17 cellular contexts compared by ENCODE assay signal in genomic region chr1:118271883-118272282, GRCh38.
DNase-seq lines count a peak whose midpoint lies in the region; ATAC-seq and TF ChIP-seq lines count a peak whose summit lies in the region.
"Had no signal": no experiment of that assay in that cellular context is flagged by ENCODE, and none has a peak within 500 bp of the region (broad histone marks: within the 10 kb centered on the region; RNA-seq: fewer than 3 reads in every experiment).

No MANE protein-coding gene starts in this region.

- no peaks in the 10 kb centered on the region for H3K9me3 ChIP-seq in Caco-2
- H3K9me3 ChIP-seq: BLaER1 treated with 17β-estradiol and CSF1 and Interleukin-3, amounts not matched to agents 10 nM and 100 nM; HAP-1 had no signal

- intact Hi-C loops in Caco-2 (cut with micrococcal nuclease; ENCODE audit: unreplicated experiment): no loop called here

- POLR2A ChIA-PET in Caco-2 (lab: Charles Lee): no interaction called here

- no peaks in the 10 kb centered on the region for H3K27me3 ChIP-seq in Caco-2 (replicated peaks; ENCODE audit: control insufficient read depth, insufficient read depth, low read length)
- H3K27me3 ChIP-seq: BLaER1 treated with 17β-estradiol and CSF1 and Interleukin-3, amounts not matched to agents 10 nM and 100 nM had no signal

- no peaks in the 10 kb centered on the region for H3K4me1 Mint-ChIP-seq in Caco-2 (ENCODE audit: low read depth, unreplicated experiment)
- H3K4me1 Mint-ChIP-seq: B cell, IgD-negative memory B cell had no signal

- H3K9me3 Mint-ChIP-seq in Caco-2 (ENCODE audit: unreplicated experiment): no peaks in the 10 kb centered on the region
- H3K9me3 Mint-ChIP-seq: CD8-positive, alpha-beta T cell had no signal

- no peaks in the 10 kb centered on the region for H3K36me3 ChIP-seq in Caco-2 (ENCODE audit: control insufficient read depth, insufficient read depth, low read length)
- H3K36me3 ChIP-seq: BLaER1 treated with 17β-estradiol and CSF1 and Interleukin-3, amounts not matched to agents 10 nM and 100 nM; HAP-1 had no signal

- H3K4me3 ChIP-seq in GM12865 (ENCODE audit: low read depth, low read length): no peak overlapping the region
- no peak overlapping the region for H3K4me3 ChIP-seq in Caco-2 (ENCODE audit: low read depth, low read length)
- H3K4me3 ChIP-seq: BLaER1 treated with 17β-estradiol and CSF1 and Interleukin-3, amounts not matched to agents 10 nM and 100 nM; GM23248; HAP-1 had no signal

- no peak overlapping the region for H3K27ac Mint-ChIP-seq in Caco-2 (ENCODE audit: unreplicated experiment)
- H3K27ac Mint-ChIP-seq: B cell; CD8-positive, alpha-beta T cell; IgD-negative memory B cell had no signal

- H3K27ac ChIP-seq in substantia nigra (ENCODE audit: low read depth, low read length, poor library complexity, severe bottlenecking): no peak overlapping the region
- H3K27ac ChIP-seq: BLaER1 treated with 17β-estradiol and CSF1 and Interleukin-3, amounts not matched to agents 10 nM and 100 nM; GM23248 had no signal

- TF ChIP-seq CTCF in GM12865 (IDR thresholded peaks at IDR 0.05; ENCODE audit: insufficient read depth, low read depth, low read length, missing control alignments) (no peak), Caco-2 (IDR thresholded peaks at IDR 0.05; ENCODE audit: insufficient read depth in 1 of 2, low read depth in 1 of 2, low read length in 1 of 2, severe bottlenecking in 1 of 2, unreplicated experiment in 1 of 2) (no peak)

- H3K27me3 Mint-ChIP-seq in Caco-2 (ENCODE audit: insufficient read depth, unreplicated experiment): no peaks in the 10 kb centered on the region
- H3K27me3 Mint-ChIP-seq: B cell had no signal

- CTCF ChIA-PET in Caco-2 (lab: Charles Lee): no interaction called here

- no peak overlapping the region for H3K4me3 Mint-ChIP-seq in Caco-2 (ENCODE audit: unreplicated experiment)
- H3K4me3 Mint-ChIP-seq: B cell; CD8-positive, alpha-beta T cell; IgD-negative memory B cell had no signal

- no TSS peak for BruUV-seq in Caco-2 (replicated peaks; lab: Mats Ljungman, UMichigan)

- no peaks in the 10 kb centered on the region for H3K4me1 ChIP-seq in Caco-2
- H3K4me1 ChIP-seq: BLaER1 treated with 17β-estradiol and CSF1 and Interleukin-3, amounts not matched to agents 10 nM and 100 nM had no signal

- DNase-seq in GM12865 (ENCODE audit: low read depth) (peak; percentile 16), Caco-2 (no peak), substantia nigra (lab: John Stamatoyannopoulos, UW) (no peak)
- DNase-seq: CD8-positive, alpha-beta T cell; DMS 273 treated with DMSO at 0.1 percent for 48 hours; DMS53; GM23248; Karpas-422; KBM-7 had no signal

- ATAC-seq in GM18868 (IDR thresholded peaks at IDR 0.05; ENCODE audit: unreplicated experiment) (peak; percentile 61), HG02885 (IDR thresholded peaks at IDR 0.05; ENCODE audit: poor library complexity, unreplicated experiment) (peak; percentile 40), HG02798 (IDR thresholded peaks at IDR 0.05; ENCODE audit: poor library complexity, unreplicated experiment) (no peak)
- ATAC-seq: CD8-positive, alpha-beta T cell; HepG2 had no signal

- no peaks in the 10 kb centered on the region for H3K36me3 Mint-ChIP-seq in Caco-2 (ENCODE audit: insufficient read depth, unreplicated experiment)
- H3K36me3 Mint-ChIP-seq: CD8-positive, alpha-beta T cell; IgD-negative memory B cell had no signal
